32 cellular contexts compared by ENCODE assay signal in the genomic region with DNA sequence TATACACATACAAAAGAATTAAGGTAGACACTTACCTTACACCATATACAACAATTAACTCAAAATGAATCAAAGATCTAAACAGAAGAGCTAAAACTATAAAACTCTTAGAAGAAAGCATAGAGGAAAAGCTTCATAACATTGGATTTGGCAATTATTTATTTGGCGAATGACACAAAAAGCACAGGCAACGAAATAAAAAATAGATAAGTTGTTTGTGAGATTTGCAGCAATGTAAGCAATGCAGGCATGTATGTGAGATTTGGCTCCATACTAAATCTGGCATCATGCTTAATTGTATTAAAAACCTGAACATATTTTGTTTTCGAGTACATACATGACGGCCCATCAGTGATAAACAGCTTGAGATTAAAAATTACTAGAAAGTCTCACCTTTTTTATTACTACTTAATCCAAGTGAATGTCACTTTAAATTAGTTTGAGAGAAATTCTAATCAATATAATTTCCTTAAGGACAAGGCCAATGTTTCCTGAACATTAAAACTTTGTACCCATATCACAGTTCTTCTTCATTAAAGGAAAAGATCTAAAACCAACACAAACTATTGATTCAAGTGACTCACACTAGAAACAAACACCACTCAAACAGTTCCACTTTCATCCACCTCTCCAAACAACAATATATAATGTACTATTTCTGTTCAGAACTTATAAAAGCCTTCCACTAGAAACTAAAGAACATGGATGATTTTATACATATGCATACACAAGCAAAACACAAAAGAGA. TPM values are rescaled to one million over a fixed set of nuclear protein-coding genes. Genes with fewer than 3 reads are reported as not detected.
"Had no signal": no experiment of that assay in that cellular context is flagged by ENCODE, and none has a peak within 500 bp of the region (broad histone marks: within the 10 kb centered on the region; RNA-seq: fewer than 3 reads in every experiment).

No MANE protein-coding gene starts in this region.

- H3K4me1 ChIP-seq: esophagus squamous epithelium, lower lobe of right lung, neural progenitor cell, prostate gland, sigmoid colon, spleen, suprapubic skin, transverse colon, upper lobe of right lung, uterus had no signal

- DNase-seq: dermis blood vessel endothelial cell; effector memory CD4-positive, alpha-beta T cell; erythroblast; esophagus squamous epithelium; foreskin melanocyte; glutamatergic neuron; heart right ventricle; hippocampal formation; left cardiac atrium; left ventricle myocardium inferior; lower lobe of right lung; naive thymus-derived CD4-positive, alpha-beta T cell; sigmoid colon; spleen; stimulated activated CD8-positive, alpha-beta memory T cell treated with anti-CD3 and anti-CD28 coated beads, Interleukin-4, amount 100 ng/mL, for 48 hours; stimulated activated naive CD4-positive, alpha-beta T cell; stimulated activated naive CD8-positive, alpha-beta T cell treated with anti-CD3 and anti-CD28 coated beads, Interleukin-15, amount 100 ng/mL, for 72 hours; transverse colon; upper lobe of right lung; uterus had no signal

- H3K4me3 ChIP-seq: coronary artery, esophagus squamous epithelium, heart right ventricle, left ventricle myocardium inferior, lower lobe of right lung, neural progenitor cell, prostate gland, right atrium auricular region, sigmoid colon, spleen, suprapubic skin, transverse colon, upper lobe of right lung, uterus had no signal

- H3K27ac ChIP-seq: coronary artery, esophagus squamous epithelium, heart right ventricle, left ventricle myocardium inferior, lower lobe of right lung, neural progenitor cell, prostate gland, right atrium auricular region, sigmoid colon, spleen, suprapubic skin, transverse colon, upper lobe of right lung, uterus had no signal

- H3K27me3 ChIP-seq: esophagus squamous epithelium, heart right ventricle, neural progenitor cell, right atrium auricular region, sigmoid colon, suprapubic skin, transverse colon, upper lobe of right lung, uterus had no signal

- H3K9ac ChIP-seq: neural progenitor cell had no signal

- H3K9me3 ChIP-seq: esophagus squamous epithelium, left ventricle myocardium inferior, lower lobe of right lung, prostate gland, right atrium auricular region, sigmoid colon, suprapubic skin, transverse colon, upper lobe of right lung, uterus had no signal

- H3K36me3 ChIP-seq: esophagus squamous epithelium, heart right ventricle, left ventricle myocardium inferior, lower lobe of right lung, neural progenitor cell, prostate gland, right atrium auricular region, sigmoid colon, spleen, suprapubic skin, transverse colon, upper lobe of right lung, uterus had no signal

- ATAC-seq: heart right ventricle; left cardiac atrium; lower lobe of right lung; naive thymus-derived CD4-positive, alpha-beta T cell; stimulated activated naive CD8-positive, alpha-beta T cell treated with anti-CD3 and anti-CD28 coated beads, Interleukin-15, amount 100 ng/mL, for 72 hours; upper lobe of right lung had no signal

- FAIRE-seq: endometrium, islet of Langerhans had no signal

RNA-seq across cellular contexts. Expression of gene TMEM125, which starts 23.1 kb away (rescaled TPM):
- total RNA-seq: chondrocyte, dermis blood vessel endothelial cell, left ventricle myocardium inferior, mesenteric fat pad, osteoblast, sigmoid colon, spleen had no signal

RNA-seq across cellular contexts. Expression of gene C1orf210, which starts 38.7 kb away (rescaled TPM):
- total RNA-seq: chondrocyte; dermis blood vessel endothelial cell; heart right ventricle; left cardiac atrium; left ventricle myocardium inferior; mesenteric fat pad; mononuclear cell; naive thymus-derived CD4-positive, alpha-beta T cell; osteoblast; right atrium auricular region; skeletal muscle tissue; spleen had no signal
- polyA plus RNA-seq: heart right ventricle; naive thymus-derived CD4-positive, alpha-beta T cell; spleen had no signal

RNA-seq across cellular contexts. Expression of gene TIE1, which starts 54.1 kb away (rescaled TPM):
- total RNA-seq: chondrocyte, osteoblast had no signal
- polyA plus RNA-seq: naive thymus-derived CD4-positive, alpha-beta T cell had no signal
